35 cellular contexts compared by ENCODE assay signal in genomic region chr4:68575081-68575480, GRCh38. TPM values are rescaled to one million over a fixed set of nuclear protein-coding genes. Genes with fewer than 3 reads are reported as not detected.
"Had no signal": no experiment of that assay in that cellular context is flagged by ENCODE, and none has a peak within 500 bp of the region (broad histone marks: within the 10 kb centered on the region; RNA-seq: fewer than 3 reads in every experiment).

No MANE protein-coding gene starts in this region.

- H3K4me3 Mint-ChIP-seq: activated CD4-positive, alpha-beta memory T cell treated with anti-CD3 and anti-CD28 coated beads for 36 hours; activated CD4-positive, alpha-beta T cell treated with anti-CD3 and anti-CD28 coated beads, Interleukin-2, amount 10 ng/mL, durations not matched to agents 7 days and 5 days; activated naive CD4-positive, alpha-beta T cell treated with anti-CD3 and anti-CD28 coated beads for 36 hours; activated naive CD8-positive, alpha-beta T cell; activated T-helper 17 cell treated with anti-CD3 and anti-CD28 coated beads, Interleukin-2, amount 50 U/mL, for 72 hours; WTC11 had no signal

- H3K36me3 Mint-ChIP-seq: activated CD4-positive, alpha-beta memory T cell treated with anti-CD3 and anti-CD28 coated beads for 36 hours; activated naive CD8-positive, alpha-beta T cell; WTC11 had no signal

- H3K4me1 Mint-ChIP-seq: activated CD4-positive, alpha-beta T cell treated with anti-CD3 and anti-CD28 coated beads, Interleukin-2, amount 10 ng/mL, durations not matched to agents 7 days and 5 days; WTC11 had no signal

- H3K27ac ChIP-seq: brain microvascular endothelial cell, cardiac muscle cell, KMS-11, SK-N-MC had no signal

- H3K27me3 ChIP-seq: brain microvascular endothelial cell, cardiac muscle cell had no signal

- H3K9ac ChIP-seq: KMS-11 had no signal

- H3K27me3 Mint-ChIP-seq: activated CD4-positive, alpha-beta memory T cell treated with anti-CD3 and anti-CD28 coated beads for 36 hours; activated CD4-positive, alpha-beta T cell treated with anti-CD3 and anti-CD28 coated beads, Interleukin-2, amount 10 ng/mL, durations not matched to agents 7 days and 5 days; activated naive CD8-positive, alpha-beta T cell had no signal

- DNase-seq: activated CD4-positive, alpha-beta memory T cell treated with anti-CD3 and anti-CD28 coated beads for 36 hours; activated CD4-positive, alpha-beta T cell treated with anti-CD3 and anti-CD28 coated beads for 1 hour; activated CD4-positive, alpha-beta T cell treated with anti-CD3 and anti-CD28 coated beads, Interleukin-2, amount 10 ng/mL, durations not matched to agents 7 days and 5 days; activated CD8-positive, alpha-beta memory T cell treated with anti-CD3 and anti-CD28 coated beads for 24 hours; activated gamma-delta T cell; activated naive CD4-positive, alpha-beta T cell treated with anti-CD3 and anti-CD28 coated beads for 36 hours; activated T-cell treated with anti-CD3 and anti-CD28 coated beads, Interleukin-2, amount 50 U/mL, for 48 hours; amygdala; brain microvascular endothelial cell; MV-4-11; NCI-H1092 treated with DMSO at 0.1 percent for 48 hours; NCI-H1417 treated with DMSO at 0.1 percent for 48 hours; NCI-H1694; NCI-H2029; NCI-H2107; NCI-H2171 treated with DMSO at 0.1 percent for 48 hours; NCI-H226; NCI-H526; NCI-H82; NK-92 treated with Interleukin-12 subunit alpha and Interleukin-12 subunit beta, amount 100 ng/mL, for 24 hours; OCI-M1; RPMI8226; SW 1271; T-helper 9 cell had no signal

- H3K4me2 ChIP-seq: KMS-11 had no signal

- H3K9me3 Mint-ChIP-seq: activated CD4-positive, alpha-beta memory T cell treated with anti-CD3 and anti-CD28 coated beads for 36 hours; activated CD4-positive, alpha-beta T cell treated with anti-CD3 and anti-CD28 coated beads, Interleukin-2, amount 10 ng/mL, durations not matched to agents 7 days and 5 days; activated naive CD4-positive, alpha-beta T cell treated with anti-CD3 and anti-CD28 coated beads for 36 hours; activated T-helper 17 cell treated with anti-CD3 and anti-CD28 coated beads, Interleukin-2, amount 50 U/mL, for 72 hours; WTC11 had no signal

- ATAC-seq: activated T-helper 17 cell treated with anti-CD3 and anti-CD28 coated beads, Interleukin-2, amount 50 U/mL, for 72 hours; Panc1; Right ventricle myocardium inferior; WTC11 had no signal

- H3K36me3 ChIP-seq: brain microvascular endothelial cell, cardiac muscle cell had no signal

- H3K4me3 ChIP-seq: cardiac muscle cell, SK-N-MC had no signal

- H3K27ac Mint-ChIP-seq: activated CD4-positive, alpha-beta memory T cell treated with anti-CD3 and anti-CD28 coated beads for 36 hours; activated CD4-positive, alpha-beta T cell treated with anti-CD3 and anti-CD28 coated beads, Interleukin-2, amount 10 ng/mL, durations not matched to agents 7 days and 5 days; activated naive CD4-positive, alpha-beta T cell treated with anti-CD3 and anti-CD28 coated beads for 36 hours; activated naive CD8-positive, alpha-beta T cell; activated T-helper 17 cell treated with anti-CD3 and anti-CD28 coated beads, Interleukin-2, amount 50 U/mL, for 72 hours; WTC11 had no signal

RNA-seq across cellular contexts. Expression of gene UGT2B17, which starts 1.0 kb away (rescaled TPM):
- total RNA-seq: activated CD4-positive, alpha-beta memory T cell treated with anti-CD3 and anti-CD28 coated beads for 36 hours; activated CD4-positive, alpha-beta T cell treated with anti-CD3 and anti-CD28 coated beads, Interleukin-2, amount 10 ng/mL, durations not matched to agents 7 days and 5 days; activated naive CD4-positive, alpha-beta T cell treated with anti-CD3 and anti-CD28 coated beads for 36 hours; activated T-helper 17 cell treated with anti-CD3 and anti-CD28 coated beads, Interleukin-2, amount 50 U/mL, for 72 hours; cardiac muscle cell; MCF 10A; NCI-H460; Right ventricle myocardium inferior; T-helper 1 cell treated with Interleukin-12 subunit alpha and Interleukin-12 subunit beta and Interleukin-4 antibody, amounts not matched to agents 30 ng/mL and 1 ng/mL, for 36 hours; WTC11 had no signal
